ENCODE assay signal across 25 cellular contexts in the genomic region with DNA sequence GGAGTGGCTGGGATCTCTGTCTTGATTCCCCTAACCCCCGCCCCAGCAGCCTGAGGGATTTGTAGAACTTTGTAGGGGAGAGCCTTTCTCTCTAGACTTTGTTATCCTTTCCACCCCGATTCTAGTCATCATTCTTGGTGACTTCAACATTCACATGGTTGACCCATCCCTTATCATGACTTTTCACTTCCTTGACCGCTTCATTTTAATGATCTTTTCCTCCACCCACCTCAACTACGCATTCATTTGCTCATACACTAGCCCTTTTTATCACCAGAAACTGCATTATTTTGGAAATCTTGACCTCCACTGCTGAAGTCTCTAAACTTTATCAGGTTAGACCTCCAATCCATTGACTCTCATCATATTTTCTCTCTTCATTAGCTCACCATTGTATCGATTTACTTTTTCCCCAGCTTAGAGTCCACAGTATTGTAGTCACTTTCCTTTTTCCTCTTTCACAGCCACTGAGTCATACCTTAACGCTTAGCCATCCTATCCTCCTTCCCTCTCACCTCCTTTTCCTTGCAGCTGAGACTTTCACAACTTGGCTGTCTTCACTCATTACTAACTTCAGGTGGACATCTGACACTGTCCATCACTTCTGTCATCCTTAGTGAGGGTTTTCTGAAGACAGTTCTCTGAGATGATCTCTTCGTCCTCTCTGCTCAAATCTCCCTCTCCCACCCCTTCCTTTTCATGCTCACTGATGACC.
DNase-seq lines count a peak whose midpoint lies in the region; ATAC-seq, FAIRE-seq and TF ChIP-seq lines count a peak whose summit lies in the region.
"Had no signal": no experiment of that assay in that cellular context is flagged by ENCODE, and none has a peak within 500 bp of the region (broad histone marks: within the 10 kb centered on the region; RNA-seq: fewer than 3 reads in every experiment).

No MANE protein-coding gene starts in this region.

- 100% methylated on average over 1 of the region's 7 CpGs for whole genome bisulfite sequencing in H9 (ENCODE audit: extremely low coverage, insufficient read length, low lambda C conversion rate)

- H3K27me3 Mint-ChIP-seq in H9 (ENCODE audit: low read depth) = peaks cover 2% of the 10 kb centered on the region; the same call in 1 of the 2 replicates

- in situ Hi-C loops in brain microvascular endothelial cell (cut with HindIII; ENCODE audit: low pct_ligation_motif_present, low sequenced_read_pairs) = no loop called here

- no peak overlapping the region for H3K9ac ChIP-seq in H9 (ENCODE audit: extremely low read depth, insufficient read length, low read length)
- H3K9ac ChIP-seq: BLaER1 had no signal

- H2BK20ac ChIP-seq in H9 (ENCODE audit: low read depth, low read length, poor library complexity, severe bottlenecking) = no peak overlapping the region

- no peaks in the 10 kb centered on the region for H3K36me3 ChIP-seq in brain microvascular endothelial cell (replicated peaks)
- H3K36me3 ChIP-seq: BLaER1 had no signal

- H3K9me3 Mint-ChIP-seq in H9 = peaks cover 0 to 49% of the 10 kb centered on the region in 2 experiments; a peak in 3 of 5 replicates
- H3K9me3 Mint-ChIP-seq: effector memory CD8-positive, alpha-beta T cell; T-helper 1 cell treated with Interleukin-12 subunit alpha and Interleukin-12 subunit beta and Interleukin-4 antibody, amounts not matched to agents 30 μg/mL and 1 μg/mL, for 36 hours had no signal

- H3K79me1 ChIP-seq in H9 (ENCODE audit: insufficient read depth, low read depth, low read length, poor library complexity, severe bottlenecking) = no peaks in the 10 kb centered on the region

- no peak overlapping the region for H2BK5ac ChIP-seq in H9 (ENCODE audit: insufficient read length, low read length)

- H3K56ac ChIP-seq in H9 (ENCODE audit: insufficient read length, low read depth, low read length) = no peak overlapping the region

- H3K14ac ChIP-seq in H9 (ENCODE audit: insufficient read depth, low read length) = no peak overlapping the region

- H3K36me3 Mint-ChIP-seq in H9 (ENCODE audit: insufficient read depth in 1 of 3, low read depth in 3 of 3) = peaks cover 0 to 4% (median 0%) of the 10 kb centered on the region in 3 experiments; a peak in 3 of 7 replicates

- H3K27ac ChIP-seq in brain microvascular endothelial cell (peak overlapping the region; percentile 67), H9 (ENCODE audit: insufficient read length, low read depth, low read length) (no peak overlapping the region)
- H3K27ac ChIP-seq: BLaER1, SK-N-MC had no signal

- H3K27ac Mint-ChIP-seq in H9 = no peak overlapping the region
- H3K27ac Mint-ChIP-seq: effector memory CD8-positive, alpha-beta T cell; T-helper 1 cell treated with Interleukin-12 subunit alpha and Interleukin-12 subunit beta and Interleukin-4 antibody, amounts not matched to agents 30 μg/mL and 1 μg/mL, for 36 hours had no signal

- H4K20me1 ChIP-seq in H9 (ENCODE audit: control insufficient read depth, insufficient read depth, insufficient read length) = no peaks in the 10 kb centered on the region
- H4K20me1 ChIP-seq: BLaER1 had no signal

- H3K79me2 ChIP-seq in H9 (ENCODE audit: insufficient read depth, low read length) = no peaks in the 10 kb centered on the region

- H4K5ac ChIP-seq in H9 (ENCODE audit: insufficient read length, low read depth, low read length) = no peak overlapping the region

- no peaks in the 10 kb centered on the region for H3K27me3 ChIP-seq in brain microvascular endothelial cell (replicated peaks)
- no peaks in the 10 kb centered on the region for H3K27me3 ChIP-seq in H9 (ENCODE audit: insufficient read depth, low read length)
- H3K27me3 ChIP-seq: BLaER1 had no signal

- no peak overlapping the region for H2AK5ac ChIP-seq in H9 (ENCODE audit: insufficient read length, low read length)

- H3K9me3 ChIP-seq in H9 (ENCODE audit: control insufficient read depth, low read depth, low read length) = no peaks in the 10 kb centered on the region
- H3K9me3 ChIP-seq: BLaER1 had no signal

- ATAC-seq in HG03280 (IDR thresholded peaks at IDR 0.05; ENCODE audit: unreplicated experiment) = no peak
- ATAC-seq: effector memory CD8-positive, alpha-beta T cell had no signal

- DNase-seq in Daoy (ENCODE audit: low read depth) (peak; percentile 30), HT1080 (ENCODE audit: low read depth) (peak; percentile 77), brain microvascular endothelial cell (no peak), kidney tubule cell (ENCODE audit: low spot score) (peak; percentile 69), H9 (no peak), frontal cortex (ENCODE audit: low spot score in 2 of 2) (no peak), iPS-NIHi11 (ENCODE audit: low spot score) (no peak)
- DNase-seq: activated CD8-positive, alpha-beta memory T cell treated with anti-CD3 and anti-CD28 coated beads for 24 hours; activated gamma-delta T cell treated with Interleukin-2 at 50 U/mL for 16 hours; activated T-cell treated with anti-CD3 and anti-CD28 coated beads, Interleukin-2, amount 50 U/mL, for 1 hour; effector memory CD8-positive, alpha-beta T cell; Karpas-422; NCI-H1048; NCI-H1694 treated with DMSO at 0.1 percent for 48 hours; NCI-H69; retina; RPMI8226; substantia nigra had no signal

- no peak overlapping the region for H2AFZ ChIP-seq in H9 (ENCODE audit: low read length)

- H2BK120ac ChIP-seq in H9 (ENCODE audit: low read depth, low read length, poor library complexity, severe bottlenecking) = no peak overlapping the region

- no peak overlapping the region for H2BK15ac ChIP-seq in H9 (ENCODE audit: low read depth, low read length)

- H4K91ac ChIP-seq in H9 (ENCODE audit: insufficient read length, low read depth, low read length) = no peak overlapping the region

- H3K4me3 ChIP-seq in brain microvascular endothelial cell (ENCODE audit: low read depth, low read length) = no peak overlapping the region
- H3K4me3 ChIP-seq: BLaER1, lung, SK-N-MC had no signal

- H3K18ac ChIP-seq in H9 (ENCODE audit: insufficient read length, low read depth, low read length) = no peak overlapping the region

- H3K23me2 ChIP-seq in H9 (ENCODE audit: insufficient read length, low read depth, low read length, poor library complexity, severe bottlenecking) = no peaks in the 10 kb centered on the region

- no peak for FAIRE-seq in frontal cortex (lab: Jason Lieb, UNC)
- FAIRE-seq: colon, GM19239 had no signal

- no peak overlapping the region for H4K8ac ChIP-seq in H9 (replicated peaks; ENCODE audit: insufficient read length, low read depth, low read length)

- no peak overlapping the region for H3T11ph ChIP-seq in H9 (ENCODE audit: low read length)

- peaks cover under 1 to 1% of the 10 kb centered on the region in 2 experiments; a peak in 2 of 4 replicates for H3K4me1 Mint-ChIP-seq in H9

- H3K4me2 ChIP-seq in H9 (ENCODE audit: insufficient read depth, insufficient read length, low read length) = no peak overlapping the region
- H3K4me2 ChIP-seq: BLaER1 had no signal

- no peak overlapping the region for H2BK12ac ChIP-seq in H9 (ENCODE audit: insufficient read length, low read depth, low read length)

- no peaks in the 10 kb centered on the region for H3K4me1 ChIP-seq in H9 (ENCODE audit: insufficient read depth, low read length)
- H3K4me1 ChIP-seq: BLaER1 had no signal

- H3K4ac ChIP-seq in H9 (ENCODE audit: low read depth, low read length) = no peak overlapping the region

- TF ChIP-seq CTCF in brain microvascular endothelial cell (IDR thresholded peaks at IDR 0.05; ENCODE audit: low read depth, low read length, missing control alignments) = no peak
- no peak for TF ChIP-seq CTCF in H9 (conservative IDR thresholded peaks at IDR 0.05)

- no peak overlapping the region; a peak in 1 of 5 replicates for H3K4me3 Mint-ChIP-seq in H9
- H3K4me3 Mint-ChIP-seq: effector memory CD8-positive, alpha-beta T cell; T-helper 1 cell treated with Interleukin-12 subunit alpha and Interleukin-12 subunit beta and Interleukin-4 antibody, amounts not matched to agents 30 μg/mL and 1 μg/mL, for 36 hours had no signal

- no peak overlapping the region for H3K23ac ChIP-seq in H9 (ENCODE audit: insufficient read length, low read depth, low read length)

Comparison
In these comparisons a context has a peak if more than half of its experiments do, and no peak if none do; other contexts are left out.
1. DNase-seq: peak in Daoy (single experiment), HT1080 (single experiment) and kidney tubule cell (single experiment); none in brain microvascular endothelial cell (single experiment), H9 (single experiment), frontal cortex (0 of 2) and iPS-NIHi11 (single experiment).